14 cellular contexts compared by ENCODE assay signal in the genomic region with DNA sequence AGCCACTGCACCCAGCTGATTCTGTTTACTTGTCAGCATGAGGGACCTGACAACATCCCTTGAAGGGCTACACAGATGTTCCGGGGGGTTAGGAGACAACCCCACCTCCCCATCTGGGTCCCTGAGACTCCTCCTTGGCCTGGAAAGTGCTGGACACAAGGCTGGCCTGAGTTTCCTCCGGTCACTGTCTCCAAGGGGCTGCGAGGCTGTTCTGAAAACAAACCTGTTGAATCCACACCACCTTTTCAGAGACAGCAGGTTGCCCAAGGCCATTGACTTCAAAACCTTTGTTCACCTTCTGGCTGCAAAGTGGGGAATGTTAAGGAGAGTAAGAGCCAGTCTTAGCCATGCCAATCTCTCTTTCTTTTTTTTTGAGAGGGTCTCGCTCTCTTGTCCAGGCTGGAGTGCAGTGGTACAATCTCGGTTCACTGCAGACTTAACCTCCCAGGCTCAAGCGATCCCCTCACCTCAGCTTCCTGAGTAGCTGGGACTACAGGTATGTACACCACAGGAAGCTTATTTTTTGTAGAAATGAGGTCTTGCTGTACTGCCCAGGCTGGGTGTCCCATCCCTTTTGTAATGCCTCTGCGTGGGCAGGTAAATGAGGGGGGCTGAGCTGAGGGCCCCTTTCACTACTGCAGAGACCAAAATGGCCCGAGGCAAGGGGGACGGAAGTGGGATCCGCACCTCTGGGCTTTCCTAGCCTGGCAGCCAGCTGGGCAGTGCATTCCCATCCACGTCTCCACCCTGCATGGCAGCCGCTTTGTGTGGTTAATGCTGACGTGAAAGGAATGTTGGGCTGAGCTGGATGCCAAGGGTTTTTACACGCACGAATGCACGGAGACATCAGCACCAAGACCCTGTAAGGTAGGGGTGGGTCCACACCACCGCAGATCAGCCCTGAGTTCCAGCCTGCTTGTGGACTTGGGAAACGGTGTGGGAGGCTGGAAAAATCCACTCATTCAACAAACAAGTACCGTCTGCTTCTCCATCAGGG. TPM values are rescaled to one million over a fixed set of nuclear protein-coding genes. Genes with fewer than 3 reads are reported as not detected.
DNase-seq lines count a peak whose midpoint lies in the region; ATAC-seq and TF ChIP-seq lines count a peak whose summit lies in the region.
"Had no signal": no experiment of that assay in that cellular context is flagged by ENCODE, and none has a peak within 500 bp of the region (broad histone marks: within the 10 kb centered on the region; RNA-seq: fewer than 3 reads in every experiment).

No MANE protein-coding gene starts in this region.

- peaks cover 26% of the 10 kb centered on the region for H3K79me2 ChIP-seq in DND-41 (ENCODE audit: insufficient read depth, low read length)
- H3K79me2 ChIP-seq in MM.1S (ENCODE audit: low read length): peaks cover 17% of the 10 kb centered on the region

- H3K27me3 ChIP-seq in DND-41 (ENCODE audit: insufficient read depth, low read length, poor library complexity) (no peaks in the 10 kb centered on the region), neuronal stem cell (ENCODE audit: control insufficient read depth in 3 of 3, insufficient read depth in 3 of 3, low read depth in 1 of 3, low read length in 3 of 3) (no peaks in the 10 kb centered on the region), MM.1S (replicated peaks; ENCODE audit: insufficient read depth, low read length) (0 out of 2 replicates have a peak, but pooled peaks cover 4% of the 10 kb centered on the region)
- H3K27me3 ChIP-seq: suprapubic skin had no signal

- peak overlapping the region; percentile 36 for H2AFZ ChIP-seq in DND-41 (ENCODE audit: low read depth, low read length)
- H2AFZ ChIP-seq in neuronal stem cell (ENCODE audit: low read length): no peak overlapping the region
- H2AFZ ChIP-seq in MM.1S (ENCODE audit: low read length): no peak overlapping the region

- H3K9me2 ChIP-seq in MM.1S (replicated peaks; ENCODE audit: insufficient read depth, low read length): no peaks in the 10 kb centered on the region

- no peak overlapping the region for H2BK5ac ChIP-seq in neuronal stem cell (ENCODE audit: low read length)

- H3K18ac ChIP-seq in neuronal stem cell (ENCODE audit: low read length): peak overlapping the region; percentile 84

- H3K14ac ChIP-seq in neuronal stem cell (ENCODE audit: low read length): no peak overlapping the region

- peak overlapping the region; percentile 93 for H2BK15ac ChIP-seq in neuronal stem cell (ENCODE audit: low read length)

- no peak overlapping the region for H3K23ac ChIP-seq in neuronal stem cell (ENCODE audit: low read depth, low read length, poor library complexity)

- H3K36me3 Mint-ChIP-seq in chondrocyte (ENCODE audit: low read depth): no peaks in the 10 kb centered on the region

- no peaks in the 10 kb centered on the region for H3K9me3 Mint-ChIP-seq in chondrocyte (ENCODE audit: low read depth)
- H3K9me3 Mint-ChIP-seq: naive thymus-derived CD8-positive, alpha-beta T cell had no signal

- H3K4ac ChIP-seq in neuronal stem cell (ENCODE audit: low read length): no peak overlapping the region

- H3K4me1 Mint-ChIP-seq in chondrocyte (ENCODE audit: low read depth): peaks cover 41% of the 10 kb centered on the region

- TF ChIP-seq CTCF in DND-41 (IDR thresholded peaks at IDR 0.05; ENCODE audit: borderline replicate concordance, extremely low read depth, low read length, poor library complexity, severe bottlenecking) (no peak), chondrocyte (IDR thresholded peaks at IDR 0.05) (no peak), MM.1S (IDR thresholded peaks at IDR 0.05; ENCODE audit: low read length) (no peak)

- H3K4me1 ChIP-seq in DND-41 (ENCODE audit: insufficient read depth, low read length) (peaks cover 38% of the 10 kb centered on the region), neuronal stem cell (ENCODE audit: control insufficient read depth in 2 of 2, insufficient read depth in 1 of 2, low read depth in 1 of 2, low read length in 2 of 2) (peaks cover 11 to 27% of the 10 kb centered on the region in 2 donors), MM.1S (ENCODE audit: low read length) (peaks cover 5% of the 10 kb centered on the region; the same call in 1 of the 2 replicates)

- H3K4me3 ChIP-seq in DND-41 (ENCODE audit: low read depth in 1 of 2, low read length in 2 of 2) (peak overlapping the region in 1 of 2 experiments; percentile 77; a peak in 1 of 4 replicates), neuronal stem cell (ENCODE audit: low read length in 2 of 2) (peak overlapping the region in 1 of 2 donors; percentile 55), MM.1S (ENCODE audit: low read length) (no peak overlapping the region)
- H3K4me3 ChIP-seq: suprapubic skin had no signal

- WGBS in neuronal stem cell (ENCODE audit: extremely low coverage in 2 of 2, insufficient read length in 2 of 2, insufficient replicate concordance in 1 of 2), 2 donors: no CpG with 5 or more reads among the region's 19 CpGs

- no peak overlapping the region for H4K8ac ChIP-seq in neuronal stem cell (ENCODE audit: low read depth, low read length)

- H3K79me1 ChIP-seq in neuronal stem cell (ENCODE audit: low read depth, low read length): peaks cover 1% of the 10 kb centered on the region

- H4K91ac ChIP-seq in neuronal stem cell (ENCODE audit: low read depth, low read length, poor library complexity): no peak overlapping the region

- peak overlapping the region; percentile 96 for H3K27ac Mint-ChIP-seq in chondrocyte (ENCODE audit: unreplicated experiment)

- H4K20me1 ChIP-seq in DND-41 (ENCODE audit: insufficient read depth, low read length) (peaks cover 9% of the 10 kb centered on the region), MM.1S (ENCODE audit: insufficient read depth, low read length) (no peaks in the 10 kb centered on the region)

- no peak for ATAC-seq in DND-41 (ENCODE audit: insufficient read depth, low read depth)
- ATAC-seq: naive thymus-derived CD8-positive, alpha-beta T cell had no signal

- H3K27ac ChIP-seq in DND-41 (ENCODE audit: low read length) (peak overlapping the region; percentile 66), neuronal stem cell (replicated peaks; ENCODE audit: low read length) (peak overlapping the region; percentile 35), MM.1S (ENCODE audit: low read length) (no peak overlapping the region)
- H3K27ac ChIP-seq: suprapubic skin had no signal

- peak overlapping the region; percentile 79 for H3K4me2 ChIP-seq in DND-41 (ENCODE audit: insufficient read depth, low read length)
- no peak overlapping the region for H3K4me2 ChIP-seq in neuronal stem cell (ENCODE audit: insufficient read depth, low read length, poor library complexity, severe bottlenecking)
- H3K4me2 ChIP-seq in MM.1S (ENCODE audit: low read depth, low read length): no peak overlapping the region

- H2AK5ac ChIP-seq in neuronal stem cell (ENCODE audit: low read depth, low read length): peak overlapping the region; percentile 79

- H3K9me3 ChIP-seq in DND-41 (ENCODE audit: insufficient read depth, low read length, severe bottlenecking) (no peaks in the 10 kb centered on the region), neuronal stem cell (replicated peaks in 1 of 2; ENCODE audit: control insufficient read depth in 2 of 2, insufficient read depth in 1 of 2, low read depth in 1 of 2, low read length in 2 of 2) (no peaks in the 10 kb centered on the region), MM.1S (replicated peaks; ENCODE audit: insufficient read depth, low read length) (no peaks in the 10 kb centered on the region)
- H3K9me3 ChIP-seq: suprapubic skin had no signal

- H3K9ac ChIP-seq in DND-41 (ENCODE audit: low read depth, low read length) (peak overlapping the region; percentile 87; the same call in 1 of the 2 replicates), neuronal stem cell (ENCODE audit: low read depth, low read length, poor library complexity) (peak overlapping the region; percentile 26), MM.1S (ENCODE audit: low read length) (no peak overlapping the region)

- H3K27me3 Mint-ChIP-seq in chondrocyte (ENCODE audit: low read depth): no peaks in the 10 kb centered on the region
- H3K27me3 Mint-ChIP-seq: naive thymus-derived CD8-positive, alpha-beta T cell had no signal

- no peak for DNase-seq in DND-41
- DNase-seq in NCI-H69 (lab: John Stamatoyannopoulos, UW): peak; percentile 34
- DNase-seq in chondrocyte (ENCODE audit: low spot score): peak; percentile 68
- no peak for DNase-seq in neuronal stem cell (ENCODE audit: low spot score)
- no peak for DNase-seq in MM.1S
- DNase-seq in MV-4-11 (lab: John Stamatoyannopoulos, UW): no peak
- DNase-seq in HUDEP-2 (lab: John Stamatoyannopoulos, UW; ENCODE audit: unreplicated experiment in 76 of 76): no peak
- DNase-seq in GM03348 (ENCODE audit: low spot score): no peak
- DNase-seq: hippocampal formation; naive thymus-derived CD8-positive, alpha-beta T cell; NCI-H1092; stimulated activated CD4-positive, alpha-beta T cell treated with anti-CD3 and anti-CD28 coated beads, Interleukin-2, amount 100 ng/mL, for 24 hours had no signal

- H3K36me3 ChIP-seq in DND-41 (ENCODE audit: insufficient read depth, low read length) (no peaks in the 10 kb centered on the region), neuronal stem cell (replicated peaks in 1 of 2; ENCODE audit: control insufficient read depth in 2 of 2, insufficient read depth in 2 of 2, low read length in 2 of 2) (no peaks in the 10 kb centered on the region), MM.1S (replicated peaks; ENCODE audit: insufficient read depth, low read length) (no peaks in the 10 kb centered on the region)
- H3K36me3 ChIP-seq: suprapubic skin had no signal

- no peak overlapping the region for H3K4me3 Mint-ChIP-seq in chondrocyte (ENCODE audit: unreplicated experiment)

- peak overlapping the region; percentile 91 for H2BK12ac ChIP-seq in neuronal stem cell (ENCODE audit: low read length)

- peak overlapping the region; percentile 58 for H2BK120ac ChIP-seq in neuronal stem cell (ENCODE audit: low read depth, low read length)

- H3F3A ChIP-seq in MM.1S (ENCODE audit: insufficient read depth, low read length): no peaks in the 10 kb centered on the region

RNA-seq across cellular contexts. Expression of gene ZNF628, which starts 1.9 kb away (rescaled TPM):
- total RNA-seq in chondrocyte: 9.1 to 9.7 TPM (median 9.4 TPM) in 3 replicates
- polyA plus RNA-seq in neuronal stem cell (2013, experiment 1 of 2): 8.4 TPM
- polyA plus RNA-seq in neuronal stem cell (2013, experiment 2 of 2): 8.7 TPM

RNA-seq across cellular contexts. Expression of gene C19orf85, which starts 10.0 kb away (rescaled TPM):
- total RNA-seq in chondrocyte: not detected in 3 replicates
- 2.1 TPM for polyA plus RNA-seq in neuronal stem cell (2013, experiment 1 of 2)
- polyA plus RNA-seq in neuronal stem cell (2013, experiment 2 of 2): 2.3 TPM
- total RNA-seq: dermis microvascular lymphatic vessel endothelial cell; naive thymus-derived CD8-positive, alpha-beta T cell; suprapubic skin had no signal
- polyA plus RNA-seq: naive thymus-derived CD8-positive, alpha-beta T cell had no signal

RNA-seq across cellular contexts. Expression of gene NAT14, which starts 10.4 kb away (rescaled TPM):
- 32.1 to 50.0 TPM (median 33.1 TPM) in 3 replicates for total RNA-seq in chondrocyte
- polyA plus RNA-seq in neuronal stem cell (2013, experiment 1 of 2): 117 TPM
- polyA plus RNA-seq in neuronal stem cell (2013, experiment 2 of 2): 115 TPM

RNA-seq across cellular contexts. Expression of gene ISOC2, which starts 13.1 kb away (rescaled TPM):
- total RNA-seq in chondrocyte: 39.8 to 47.2 TPM (median 39.8 TPM) in 3 replicates
- polyA plus RNA-seq in neuronal stem cell (2013, experiment 1 of 2): 26.8 TPM
- polyA plus RNA-seq in neuronal stem cell (2013, experiment 2 of 2): 26.2 TPM

RNA-seq across cellular contexts. Expression of gene SSC5D, which starts 13.7 kb away (rescaled TPM):
- 33.6 to 50.0 TPM (median 34.5 TPM) in 3 replicates for total RNA-seq in chondrocyte
- 0.89 TPM for polyA plus RNA-seq in neuronal stem cell (2013, experiment 1 of 2)
- polyA plus RNA-seq in neuronal stem cell (2013, experiment 2 of 2): 0.94 TPM

Comparison
In these comparisons a context has a peak if more than half of its experiments do, and no peak if none do; other contexts are left out.
1. DNase-seq: peak in NCI-H69 (single experiment) and chondrocyte (single experiment); none in DND-41 (single experiment), neuronal stem cell (single experiment), MM.1S (single experiment), MV-4-11 (single experiment), HUDEP-2 (0 of 76) and GM03348 (single experiment).